ENCODE assay signal across 17 cellular contexts in genomic region chr6:116424001-116424400, GRCh38. TPM values are rescaled to one million over a fixed set of nuclear protein-coding genes. Genes with fewer than 3 reads are reported as not detected.
DNase-seq lines count a peak whose midpoint lies in the region; FAIRE-seq and TF ChIP-seq lines count a peak whose summit lies in the region.
"Had no signal": no experiment of that assay in that cellular context is flagged by ENCODE, and none has a peak within 500 bp of the region (broad histone marks: within the 10 kb centered on the region; RNA-seq: fewer than 3 reads in every experiment).

No MANE protein-coding gene starts in this region.

- FAIRE-seq in small intestine (lab: Jason Lieb, UNC): no peak

- no peaks in the 10 kb centered on the region for H3K9me3 Mint-ChIP-seq in mesothelial cell of epicardium
- H3K9me3 Mint-ChIP-seq in osteocyte (ENCODE audit: unreplicated experiment): no peaks in the 10 kb centered on the region

- TF ChIP-seq CTCF in cardiac fibroblast (IDR thresholded peaks at IDR 0.05; ENCODE audit: low read depth, low read length): no peak
- TF ChIP-seq CTCF in mesothelial cell of epicardium (IDR thresholded peaks at IDR 0.05; ENCODE audit: unreplicated experiment): no peak
- TF ChIP-seq CTCF in osteocyte (IDR thresholded peaks at IDR 0.05): no peak

- DNase-seq in EH (ENCODE audit: low read depth): peak; percentile 57
- DNase-seq in M059J (ENCODE audit: low read depth): peak; percentile 46
- DNase-seq in cardiac fibroblast (ENCODE audit: low read depth in 2 of 2): peak; percentile 17 to 81
- DNase-seq in myocyte (ENCODE audit: low read depth): peak; percentile 49
- no peak for DNase-seq in mesothelial cell of epicardium (ENCODE audit: low spot score in 2 of 2, unreplicated experiment in 2 of 2)
- no peak for DNase-seq in osteocyte (ENCODE audit: extremely low spot score, unreplicated experiment)
- DNase-seq in small intestine: no peak
- DNase-seq in AML-193 (lab: John Stamatoyannopoulos, UW): no peak
- DNase-seq: activated CD4-positive, alpha-beta T cell treated with anti-CD3 and anti-CD28 coated beads, Interleukin-2, amount 50 U/mL, for 1 hour; KBM-7; NCI-H1092 treated with DMSO at 0.1 percent for 48 hours; NCI-H748 treated with DMSO at 0.1 percent for 48 hours; occipital lobe; stimulated activated CD4-positive, alpha-beta T cell treated with anti-CD3 and anti-CD28 coated beads, Interleukin-4, amount 100 ng/mL, for 1 hour; uterus had no signal

- no peaks in the 10 kb centered on the region for H3K9me3 ChIP-seq in small intestine (ENCODE audit: control insufficient read depth, low read depth)
- H3K9me3 ChIP-seq: uterus had no signal

- peaks cover 0 to 2% of the 10 kb centered on the region in 2 donors for H3K36me3 ChIP-seq in small intestine (ENCODE audit: control insufficient read depth in 2 of 2, insufficient read depth in 2 of 2, low read length in 2 of 2)
- H3K36me3 ChIP-seq: uterus had no signal

- H3K4me1 Mint-ChIP-seq in mesothelial cell of epicardium (peaks cover 21% of the 10 kb centered on the region), osteocyte (ENCODE audit: unreplicated experiment) (peaks cover 8% of the 10 kb centered on the region)

- no peak overlapping the region for H3K4me3 ChIP-seq in cardiac fibroblast (replicated peaks in 1 of 2; ENCODE audit: low read depth in 2 of 2, low read length in 2 of 2)
- no peak overlapping the region for H3K4me3 ChIP-seq in small intestine (ENCODE audit: low read depth in 1 of 2, low read length in 2 of 2)
- H3K4me3 ChIP-seq: cardiac muscle cell, uterus had no signal

- no peak overlapping the region for H3K27ac ChIP-seq in small intestine (ENCODE audit: low read depth in 1 of 2, low read length in 1 of 2)
- H3K27ac ChIP-seq: cardiac muscle cell, uterus had no signal

- H3K27me3 ChIP-seq in small intestine (ENCODE audit: control insufficient read depth in 2 of 2, insufficient read depth in 2 of 2, low read length in 2 of 2): no peaks in the 10 kb centered on the region
- H3K27me3 ChIP-seq: cardiac muscle cell, uterus had no signal

- no peaks in the 10 kb centered on the region for H3K4me1 ChIP-seq in small intestine (ENCODE audit: control insufficient read depth in 2 of 2, insufficient read depth in 1 of 2, low read depth in 1 of 2, low read length in 1 of 2)
- H3K4me1 ChIP-seq: uterus had no signal

- H3K36me3 Mint-ChIP-seq in mesothelial cell of epicardium (peaks cover 27% of the 10 kb centered on the region), osteocyte (ENCODE audit: unreplicated experiment) (peaks cover 26% of the 10 kb centered on the region)

- 78 to 90% (median 79%) methylated on average over 1 of the region's 1 CpG for WGBS in small intestine, 3 donors

- H3K4me3 Mint-ChIP-seq in mesothelial cell of epicardium (no peak overlapping the region), osteocyte (ENCODE audit: unreplicated experiment) (no peak overlapping the region)
- H3K4me3 Mint-ChIP-seq: activated naive CD8-positive, alpha-beta T cell had no signal

- H3K27ac Mint-ChIP-seq in mesothelial cell of epicardium (no peak overlapping the region), osteocyte (ENCODE audit: unreplicated experiment) (no peak overlapping the region)
- H3K27ac Mint-ChIP-seq: activated naive CD8-positive, alpha-beta T cell had no signal

- H3K27me3 Mint-ChIP-seq in mesothelial cell of epicardium (ENCODE audit: low read depth) (no peaks in the 10 kb centered on the region), osteocyte (ENCODE audit: unreplicated experiment) (no peaks in the 10 kb centered on the region)
- H3K27me3 Mint-ChIP-seq: activated naive CD8-positive, alpha-beta T cell had no signal

RNA-seq across cellular contexts. Expression of gene CALHM6, which starts 37.2 kb away (rescaled TPM):
- total RNA-seq in M059J (2014; rRNA removed; shearing (Covaris generic)): 6.3 and 6.9 TPM in 2 replicates
- 0.31 TPM in 1 of 2 replicates, not detected in the other for total RNA-seq in myocyte
- polyA plus RNA-seq in myocyte (2012): 1.7 TPM
- total RNA-seq in mesothelial cell of epicardium: 2.2 to 2.4 TPM (median 2.4 TPM) in 3 replicates
- 0.94 and 1.3 TPM in 2 replicates for total RNA-seq in osteocyte
- 10 to 100 TPM in 2 of 3 donors, 1 to 10 TPM in 1; 2.7 to 16.9 (median 11.3) TPM for polyA plus RNA-seq in small intestine
- total RNA-seq: cardiac muscle cell had no signal

RNA-seq across cellular contexts. Expression of gene DSE, which starts 53.3 kb away (rescaled TPM):
- 15.4 and 24.5 TPM in 2 replicates for total RNA-seq in M059J (2014; rRNA removed; shearing (Covaris generic))
- total RNA-seq in myocyte (31.6 and 32.5 TPM in 2 replicates), mesothelial cell of epicardium (69.6 to 73.3 TPM (median 70.7 TPM) in 3 replicates), osteocyte (57.2 and 67.1 TPM in 2 replicates)
- 49.9 TPM for polyA plus RNA-seq in myocyte (2012)
- 1 to 10 TPM in 2 of 3 donors, under 1 TPM in 1; 0.45 to 4.9 (median 4.6) TPM for polyA plus RNA-seq in small intestine

Comparison
In these comparisons a context has a peak if more than half of its experiments do, and no peak if none do; other contexts are left out.
1. DNase-seq: peak in EH (single experiment), M059J (single experiment), cardiac fibroblast (2 of 2) and myocyte (single experiment); none in mesothelial cell of epicardium (0 of 2), osteocyte (single experiment), small intestine (single experiment) and AML-193 (0 of 2).